Comparison of ENCODE assay signal across 13 cellular contexts in genomic region chr17:64554028-64554637, GRCh38.
"Had no signal": no experiment of that assay in that cellular context is flagged by ENCODE, and none has a peak within 500 bp of the region (broad histone marks: within the 10 kb centered on the region; RNA-seq: fewer than 3 reads in every experiment).

No MANE protein-coding gene starts in this region.

- H3K36me3 ChIP-seq: neural progenitor cell, thyroid gland had no signal

- H3K27ac Mint-ChIP-seq: neural progenitor cell had no signal

- DNase-seq: activated CD4-positive, alpha-beta T cell treated with anti-CD3 and anti-CD28 coated beads for 4 hours; activated effector memory CD4-positive, alpha-beta T cell treated with anti-CD3 and anti-CD28 coated beads, Interleukin-2, amount 50 U/mL, for 16 hours; activated T-cell treated with anti-CD3 and anti-CD28 coated beads for 4 hours; amniotic stem cell; body of pancreas; dermis blood vessel endothelial cell; glutamatergic neuron; pancreas; thyroid gland had no signal

- H3K36me3 Mint-ChIP-seq: activated naive CD4-positive, alpha-beta T cell treated with anti-CD3 and anti-CD28 coated beads, Interleukin-2, amount 50 U/mL, for 72 hours had no signal

- H2AFZ ChIP-seq: neural progenitor cell had no signal

- H3K9me3 Mint-ChIP-seq: activated naive CD4-positive, alpha-beta T cell treated with anti-CD3 and anti-CD28 coated beads, Interleukin-2, amount 50 U/mL, for 72 hours; neural progenitor cell had no signal

- H3K4me2 ChIP-seq: neural progenitor cell had no signal

- H3K27ac ChIP-seq: body of pancreas, neural progenitor cell, pancreas, vagina had no signal

- H3K4me1 ChIP-seq: body of pancreas, neural progenitor cell, pancreas had no signal

- ATAC-seq: activated naive CD4-positive, alpha-beta T cell treated with anti-CD3 and anti-CD28 coated beads, Interleukin-2, amount 50 U/mL, for 72 hours; body of pancreas; esophagus mucosa had no signal

- H3K9me3 ChIP-seq: body of pancreas, pancreas, thyroid gland, vagina had no signal

- H3K4me3 Mint-ChIP-seq: neural progenitor cell had no signal

- H3K4me3 ChIP-seq: body of pancreas, neural progenitor cell, pancreas, thyroid gland, vagina had no signal

- H3K9ac ChIP-seq: neural progenitor cell had no signal

- H3K27me3 ChIP-seq: body of pancreas, neural progenitor cell, pancreas, thyroid gland, vagina had no signal
